In genomic region chr17:48575673-48576478, GRCh38 we compare ENCODE assay signal across 2 cellular contexts.
TF ChIP-seq lines count a peak whose summit lies in the region.

No MANE protein-coding gene starts in this region.

TF ChIP-seq in liver, 16 proteins besides CTCF, POLR2A, EP300 and RAD21:
- TF ChIP-seq EGR1 (IDR thresholded peaks at IDR 0.05; ENCODE audit: low read depth in 2 of 2) (no peak), RXRA (IDR thresholded peaks at IDR 0.05) (no peak), NR2F2 (IDR thresholded peaks at IDR 0.05) (no peak), SP1 (IDR thresholded peaks at IDR 0.05) (no peak), JUND (IDR thresholded peaks at IDR 0.05) (no peak), YY1 (IDR thresholded peaks at IDR 0.05) (no peak), GABPA (IDR thresholded peaks at IDR 0.05 in 1 of 2, conservative IDR thresholded peaks at IDR 0.05 in 1 of 2) (no peak), FOXA1 (IDR thresholded peaks at IDR 0.05) (no peak)
- TF ChIP-seq, protein P1, sequence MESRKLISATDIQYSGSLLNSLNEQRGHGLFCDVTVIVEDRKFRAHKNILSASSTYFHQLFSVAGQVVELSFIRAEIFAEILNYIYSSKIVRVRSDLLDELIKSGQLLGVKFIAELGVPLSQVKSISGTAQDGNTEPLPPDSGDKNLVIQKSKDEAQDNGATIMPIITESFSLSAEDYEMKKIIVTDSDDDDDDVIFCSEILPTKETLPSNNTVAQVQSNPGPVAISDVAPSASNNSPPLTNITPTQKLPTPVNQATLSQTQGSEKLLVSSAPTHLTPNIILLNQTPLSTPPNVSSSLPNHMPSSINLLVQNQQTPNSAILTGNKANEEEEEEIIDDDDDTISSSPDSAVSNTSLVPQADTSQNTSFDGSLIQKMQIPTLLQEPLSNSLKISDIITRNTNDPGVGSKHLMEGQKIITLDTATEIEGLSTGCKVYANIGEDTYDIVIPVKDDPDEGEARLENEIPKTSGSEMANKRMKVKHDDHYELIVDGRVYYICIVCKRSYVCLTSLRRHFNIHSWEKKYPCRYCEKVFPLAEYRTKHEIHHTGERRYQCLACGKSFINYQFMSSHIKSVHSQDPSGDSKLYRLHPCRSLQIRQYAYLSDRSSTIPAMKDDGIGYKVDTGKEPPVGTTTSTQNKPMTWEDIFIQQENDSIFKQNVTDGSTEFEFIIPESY (IDR thresholded peaks at IDR 0.05), result no peak
- TF ChIP-seq, protein P2, sequence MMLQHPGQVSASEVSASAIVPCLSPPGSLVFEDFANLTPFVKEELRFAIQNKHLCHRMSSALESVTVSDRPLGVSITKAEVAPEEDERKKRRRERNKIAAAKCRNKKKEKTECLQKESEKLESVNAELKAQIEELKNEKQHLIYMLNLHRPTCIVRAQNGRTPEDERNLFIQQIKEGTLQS (IDR thresholded peaks at IDR 0.05), result no peak
- TF ChIP-seq, protein P3, sequence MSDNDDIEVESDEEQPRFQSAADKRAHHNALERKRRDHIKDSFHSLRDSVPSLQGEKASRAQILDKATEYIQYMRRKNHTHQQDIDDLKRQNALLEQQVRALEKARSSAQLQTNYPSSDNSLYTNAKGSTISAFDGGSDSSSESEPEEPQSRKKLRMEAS (IDR thresholded peaks at IDR 0.05), result no peak
- TF ChIP-seq, protein P4, sequence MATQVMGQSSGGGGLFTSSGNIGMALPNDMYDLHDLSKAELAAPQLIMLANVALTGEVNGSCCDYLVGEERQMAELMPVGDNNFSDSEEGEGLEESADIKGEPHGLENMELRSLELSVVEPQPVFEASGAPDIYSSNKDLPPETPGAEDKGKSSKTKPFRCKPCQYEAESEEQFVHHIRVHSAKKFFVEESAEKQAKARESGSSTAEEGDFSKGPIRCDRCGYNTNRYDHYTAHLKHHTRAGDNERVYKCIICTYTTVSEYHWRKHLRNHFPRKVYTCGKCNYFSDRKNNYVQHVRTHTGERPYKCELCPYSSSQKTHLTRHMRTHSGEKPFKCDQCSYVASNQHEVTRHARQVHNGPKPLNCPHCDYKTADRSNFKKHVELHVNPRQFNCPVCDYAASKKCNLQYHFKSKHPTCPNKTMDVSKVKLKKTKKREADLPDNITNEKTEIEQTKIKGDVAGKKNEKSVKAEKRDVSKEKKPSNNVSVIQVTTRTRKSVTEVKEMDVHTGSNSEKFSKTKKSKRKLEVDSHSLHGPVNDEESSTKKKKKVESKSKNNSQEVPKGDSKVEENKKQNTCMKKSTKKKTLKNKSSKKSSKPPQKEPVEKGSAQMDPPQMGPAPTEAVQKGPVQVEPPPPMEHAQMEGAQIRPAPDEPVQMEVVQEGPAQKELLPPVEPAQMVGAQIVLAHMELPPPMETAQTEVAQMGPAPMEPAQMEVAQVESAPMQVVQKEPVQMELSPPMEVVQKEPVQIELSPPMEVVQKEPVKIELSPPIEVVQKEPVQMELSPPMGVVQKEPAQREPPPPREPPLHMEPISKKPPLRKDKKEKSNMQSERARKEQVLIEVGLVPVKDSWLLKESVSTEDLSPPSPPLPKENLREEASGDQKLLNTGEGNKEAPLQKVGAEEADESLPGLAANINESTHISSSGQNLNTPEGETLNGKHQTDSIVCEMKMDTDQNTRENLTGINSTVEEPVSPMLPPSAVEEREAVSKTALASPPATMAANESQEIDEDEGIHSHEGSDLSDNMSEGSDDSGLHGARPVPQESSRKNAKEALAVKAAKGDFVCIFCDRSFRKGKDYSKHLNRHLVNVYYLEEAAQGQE (IDR thresholded peaks at IDR 0.05), result no peak

TF ChIP-seq in HepG2, 621 proteins besides CTCF, POLR2A, EP300 and RAD21:
- TF ChIP-seq MZF1 (CRISPR knock-in tag; IDR thresholded peaks at IDR 0.05; ENCODE audit: borderline replicate concordance), result no peak
- TF ChIP-seq ARID2 (CRISPR knock-in tag; IDR thresholded peaks at IDR 0.05; ENCODE audit: borderline replicate concordance), result no peak
- no peak for TF ChIP-seq ZFX (CRISPR knock-in tag; IDR thresholded peaks at IDR 0.05; ENCODE audit: low read depth)
- TF ChIP-seq, protein P5, sequence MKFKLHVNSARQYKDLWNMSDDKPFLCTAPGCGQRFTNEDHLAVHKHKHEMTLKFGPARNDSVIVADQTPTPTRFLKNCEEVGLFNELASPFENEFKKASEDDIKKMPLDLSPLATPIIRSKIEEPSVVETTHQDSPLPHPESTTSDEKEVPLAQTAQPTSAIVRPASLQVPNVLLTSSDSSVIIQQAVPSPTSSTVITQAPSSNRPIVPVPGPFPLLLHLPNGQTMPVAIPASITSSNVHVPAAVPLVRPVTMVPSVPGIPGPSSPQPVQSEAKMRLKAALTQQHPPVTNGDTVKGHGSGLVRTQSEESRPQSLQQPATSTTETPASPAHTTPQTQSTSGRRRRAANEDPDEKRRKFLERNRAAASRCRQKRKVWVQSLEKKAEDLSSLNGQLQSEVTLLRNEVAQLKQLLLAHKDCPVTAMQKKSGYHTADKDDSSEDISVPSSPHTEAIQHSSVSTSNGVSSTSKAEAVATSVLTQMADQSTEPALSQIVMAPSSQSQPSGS (CRISPR knock-in tag; IDR thresholded peaks at IDR 0.05), result no peak
- TF ChIP-seq ZNF768 (CRISPR knock-in tag; IDR thresholded peaks at IDR 0.05), result no peak
